Comparison of ENCODE assay signal across 14 cellular contexts in the genomic region with DNA sequence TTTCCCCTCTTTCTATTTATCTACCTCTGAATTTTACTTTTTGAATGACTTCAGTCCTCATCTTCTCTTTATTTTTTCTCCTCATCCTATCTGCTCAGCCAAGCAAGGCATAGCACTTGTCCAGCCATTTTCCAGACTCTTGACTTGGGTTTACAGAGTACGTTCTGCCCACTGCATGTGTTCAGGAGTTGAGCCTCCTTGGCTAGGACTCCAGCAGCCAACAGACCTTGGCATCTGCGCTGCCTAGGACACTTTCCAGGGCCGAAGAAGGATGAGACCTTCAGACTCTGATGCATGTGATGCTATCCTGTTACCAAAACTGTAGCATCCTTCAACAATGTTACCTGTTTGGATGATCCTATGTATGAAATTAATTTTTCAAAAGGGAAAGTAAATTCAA. TPM values are rescaled to one million over a fixed set of nuclear protein-coding genes. Genes with fewer than 3 reads are reported as not detected.
A peak's percentile ranks its signal among the peaks of the same experiment; 100 is the strongest.
DNase-seq lines count a peak whose midpoint lies in the region; ATAC-seq and TF ChIP-seq lines count a peak whose summit lies in the region.
"Had no signal": no experiment of that assay in that cellular context is flagged by ENCODE, and none has a peak within 500 bp of the region (broad histone marks: within the 10 kb centered on the region; RNA-seq: fewer than 3 reads in every experiment).

No MANE protein-coding gene starts in this region.

- H3K4me3 Mint-ChIP-seq in activated B cell treated with CpG ODN at 0.5 μM for 24 hours (no peak overlapping the region), memory B cell (no peak overlapping the region)
- H3K4me3 Mint-ChIP-seq: CD4-positive, alpha-beta memory T cell; HFFc6 had no signal

- POLR2A ChIA-PET in activated B cell treated with CpG ODN at 0.5 μM for 24 hours (lab: Charles Lee), result no interaction called here

- CTCF ChIA-PET in activated B cell treated with CpG ODN at 0.5 μM for 24 hours (lab: Charles Lee), result no interaction called here

- no peaks in the 10 kb centered on the region for H3K9me3 Mint-ChIP-seq in activated B cell treated with CpG ODN at 0.5 μM for 24 hours
- no peaks in the 10 kb centered on the region for H3K9me3 Mint-ChIP-seq in memory B cell
- H3K9me3 Mint-ChIP-seq: CD4-positive, alpha-beta memory T cell; HFFc6 had no signal

- ATAC-seq in activated B cell treated with CpG ODN at 0.5 μM for 24 hours (ENCODE audit: low read depth), result no peak
- ATAC-seq in memory B cell (ENCODE audit: low read depth), result no peak
- no peak for ATAC-seq in GM19023 (IDR thresholded peaks at IDR 0.05; ENCODE audit: unreplicated experiment)

- H3K4me1 Mint-ChIP-seq in activated B cell treated with CpG ODN at 0.5 μM for 24 hours (peaks cover 41% of the 10 kb centered on the region), memory B cell (peaks cover 18% of the 10 kb centered on the region)

- H3K27ac Mint-ChIP-seq in activated B cell treated with CpG ODN at 0.5 μM for 24 hours (peak overlapping the region; percentile 67), memory B cell (peak overlapping the region; percentile 3)
- H3K27ac Mint-ChIP-seq: CD4-positive, alpha-beta memory T cell; HFFc6 had no signal

- no peak for TF ChIP-seq CTCF in activated B cell treated with CpG ODN at 0.5 μM for 24 hours (IDR thresholded peaks at IDR 0.05)

- DNase-seq in DMS79 treated with DMSO at 0.1 percent for 48 hours (lab: John Stamatoyannopoulos, UW), result peak; percentile 92
- no peak for DNase-seq in activated B cell treated with CpG ODN at 0.5 μM for 24 hours
- DNase-seq in memory B cell (ENCODE audit: low spot score in 2 of 2), result no peak
- DNase-seq in DMS114 treated with DMSO at 0.1 percent for 48 hours (lab: John Stamatoyannopoulos, UW; ENCODE audit: unreplicated experiment), result no peak
- no peak for DNase-seq in DMS 273 treated with DMSO at 0.1 percent for 48 hours (lab: John Stamatoyannopoulos, UW)
- DNase-seq: C1 segment of cervical spinal cord; Calu3; CD4-positive, alpha-beta memory T cell; COR-L47; EL; GF-D8; GOT3; HFFc6 had no signal

- intact Hi-C loops in activated B cell treated with CpG ODN at 0.5 μM for 24 hours (cut with micrococcal nuclease), result loop anchor here (2.0 kb wide), 1 partner anchor 225 kb away; no protein-coding TSS in a partner anchor

- peaks cover 10% of the 10 kb centered on the region for H3K27me3 Mint-ChIP-seq in activated B cell treated with CpG ODN at 0.5 μM for 24 hours
- peaks cover 7% of the 10 kb centered on the region for H3K27me3 Mint-ChIP-seq in memory B cell

- H3K36me3 Mint-ChIP-seq in activated B cell treated with CpG ODN at 0.5 μM for 24 hours (ENCODE audit: low read depth) (no peaks in the 10 kb centered on the region), memory B cell (no peaks in the 10 kb centered on the region)

RNA-seq across cellular contexts. Expression of a gene that starts 59.7 kb away (rescaled TPM):
- 5.0 and 5.9 TPM in 2 replicates for total RNA-seq in activated B cell treated with CpG ODN at 0.5 μM for 24 hours
- total RNA-seq: CD4-positive, alpha-beta memory T cell had no signal
